Comparison of ENCODE assay signal across 25 cellular contexts in genomic region chr13:97621025-97621424, GRCh38.
"Had no signal": no experiment of that assay in that cellular context is flagged by ENCODE, and none has a peak within 500 bp of the region (broad histone marks: within the 10 kb centered on the region; RNA-seq: fewer than 3 reads in every experiment).

No MANE protein-coding gene starts in this region.

- H3K4me3 Mint-ChIP-seq: immature natural killer cell; naive thymus-derived CD4-positive, alpha-beta T cell; natural killer cell treated with Interleukin-12 subunit alpha and Interleukin-12 subunit beta and Interleukin-15 and Interleukin-18, amount 100 ng/mL, for 72 hours; neural crest cell; stimulated activated naive CD8-positive, alpha-beta T cell treated with anti-CD3 and anti-CD28 coated beads, Interleukin-15, Interleukin-2, amounts not matched to agents 100 ng/mL and 50 ng/mL, for 24 hours; type B pancreatic cell had no signal

- H3K9me3 Mint-ChIP-seq: neural crest cell; stimulated activated naive CD8-positive, alpha-beta T cell treated with anti-CD3 and anti-CD28 coated beads, Interleukin-15, Interleukin-2, amounts not matched to agents 100 ng/mL and 50 ng/mL, for 24 hours; type B pancreatic cell had no signal

- FAIRE-seq: islet of Langerhans had no signal

- H3K36me3 ChIP-seq: heart left ventricle, left ventricle myocardium inferior, ovary, suprapubic skin, tibial nerve, uterus had no signal

- H3K36me3 Mint-ChIP-seq: immature natural killer cell; naive thymus-derived CD4-positive, alpha-beta T cell; natural killer cell treated with Interleukin-12 subunit alpha and Interleukin-12 subunit beta and Interleukin-15 and Interleukin-18, amount 100 ng/mL, for 72 hours; type B pancreatic cell had no signal

- ATAC-seq: mucosa of descending colon; naive thymus-derived CD4-positive, alpha-beta T cell; natural killer cell treated with Interleukin-12 subunit alpha and Interleukin-12 subunit beta and Interleukin-15 and Interleukin-18, amount 100 ng/mL, for 72 hours; right cardiac atrium had no signal

- H3K4me1 ChIP-seq: heart left ventricle, left ventricle myocardium inferior, suprapubic skin, tibial nerve, uterus had no signal

- H3K27me3 ChIP-seq: ovary, suprapubic skin, tibial nerve, uterus had no signal

- H3K4me3 ChIP-seq: heart left ventricle, left ventricle myocardium inferior, lung, mucosa of descending colon, ovary, skin epidermis, suprapubic skin, tibial nerve, uterus had no signal

- H3K9me3 ChIP-seq: heart left ventricle, left ventricle myocardium inferior, mucosa of descending colon, ovary, suprapubic skin, tibial nerve, uterus had no signal

- H3K27ac ChIP-seq: heart left ventricle, left ventricle myocardium inferior, ovary, skin epidermis, suprapubic skin, tibial nerve, uterus had no signal

- H3K4me1 Mint-ChIP-seq: naive thymus-derived CD4-positive, alpha-beta T cell had no signal

- H3K27ac Mint-ChIP-seq: immature natural killer cell; naive thymus-derived CD4-positive, alpha-beta T cell; natural killer cell treated with Interleukin-12 subunit alpha and Interleukin-12 subunit beta and Interleukin-15 and Interleukin-18, amount 100 ng/mL, for 72 hours; progenitor cell of endocrine pancreas; stimulated activated naive CD8-positive, alpha-beta T cell treated with anti-CD3 and anti-CD28 coated beads, Interleukin-15, Interleukin-2, amounts not matched to agents 100 ng/mL and 50 ng/mL, for 24 hours; type B pancreatic cell had no signal

- DNase-seq: heart left ventricle; hypothalamus; immature natural killer cell; left ventricle myocardium inferior; midbrain; mucosa of descending colon; naive thymus-derived CD4-positive, alpha-beta T cell; ovary; right cardiac atrium; stimulated activated CD4-positive, alpha-beta T cell treated with anti-CD3 and anti-CD28 coated beads, Interleukin-12 subunit alpha, Interleukin-12 subunit beta, amount 100 ng/mL, for 4 hours; stimulated activated CD4-positive, alpha-beta T cell treated with anti-CD3 and anti-CD28 coated beads, Interleukin-15, amount 100 ng/mL, for 24 hours; stimulated activated CD4-positive, alpha-beta T cell treated with anti-CD3 and anti-CD28 coated beads, Interleukin-2, amount 100 ng/mL, for 24 hours; stimulated activated CD4-positive, alpha-beta T cell treated with anti-CD3 and anti-CD28 coated beads, Interleukin-4, amount 100 ng/mL, for 1 hour; stimulated activated naive CD4-positive, alpha-beta T cell; uterus had no signal
